1 cellular context compared by ENCODE assay signal in the genomic region with DNA sequence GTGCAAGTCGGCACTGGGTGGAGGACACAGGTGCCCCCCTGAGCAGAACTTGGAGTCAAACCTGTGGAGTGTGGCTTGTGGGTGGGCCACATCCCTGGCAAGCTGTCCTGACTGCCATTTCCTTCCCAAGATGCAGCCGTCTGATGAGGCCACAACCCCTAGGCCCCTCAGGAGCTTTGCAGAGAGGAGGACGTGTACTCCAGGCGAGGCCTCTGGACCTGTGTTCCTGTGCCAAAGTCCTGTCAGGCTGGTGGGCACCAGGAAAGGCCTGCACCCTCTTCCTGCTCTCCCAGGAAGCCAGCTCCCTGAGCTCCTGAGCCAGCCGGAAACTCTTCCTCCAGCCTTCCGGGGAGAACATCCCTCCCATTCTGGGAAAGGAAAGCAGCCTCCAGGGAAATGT.
TF ChIP-seq lines count a peak whose summit lies in the region.

No MANE protein-coding gene starts in this region.

TF ChIP-seq in HepG2, 621 proteins besides CTCF, POLR2A, EP300 and RAD21 (continued from another document):
- TF ChIP-seq ZNF777 (CRISPR knock-in tag; IDR thresholded peaks at IDR 0.05) (no peak), ZNF354B (CRISPR knock-in tag; IDR thresholded peaks at IDR 0.05) (no peak), ZNF10 (CRISPR knock-in tag; IDR thresholded peaks at IDR 0.05; ENCODE audit: borderline replicate concordance, low read depth) (no peak), ZMAT5 (CRISPR knock-in tag; IDR thresholded peaks at IDR 0.05; ENCODE audit: borderline replicate concordance, low read depth) (no peak), ZNF3 (CRISPR knock-in tag; IDR thresholded peaks at IDR 0.05) (no peak), TRAFD1 (CRISPR knock-in tag; IDR thresholded peaks at IDR 0.05; ENCODE audit: borderline replicate concordance) (no peak), POLR2G (IDR thresholded peaks at IDR 0.05; ENCODE audit: low read depth, low read length) (no peak)
- TF ChIP-seq, protein P1, sequence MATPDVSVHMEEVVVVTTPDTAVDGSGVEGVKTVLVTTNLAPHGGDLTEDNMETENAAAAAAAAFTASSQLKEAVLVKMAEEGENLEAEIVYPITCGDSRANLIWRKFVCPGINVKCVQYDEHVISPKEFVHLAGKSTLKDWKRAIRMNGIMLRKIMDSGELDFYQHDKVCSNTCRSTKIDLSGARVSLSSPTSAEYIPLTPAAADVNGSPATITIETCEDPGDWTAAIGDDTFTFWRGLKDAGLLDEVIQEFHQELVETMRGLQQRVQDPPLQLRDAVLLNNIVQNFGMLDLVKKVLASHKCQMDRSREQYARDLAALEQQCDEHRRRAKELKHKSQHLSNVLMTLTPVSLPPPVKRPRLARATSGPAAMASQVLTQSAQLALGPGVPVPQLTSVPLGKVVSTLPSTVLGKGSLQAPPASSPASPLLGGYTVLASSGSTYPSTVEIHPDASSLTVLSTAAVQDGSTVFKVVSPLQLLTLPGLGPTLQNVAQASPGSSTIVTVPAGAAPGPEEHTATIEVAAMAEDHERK (CRISPR knock-in tag; IDR thresholded peaks at IDR 0.05; ENCODE audit: low read depth): no peak
- TF ChIP-seq, protein P2, sequence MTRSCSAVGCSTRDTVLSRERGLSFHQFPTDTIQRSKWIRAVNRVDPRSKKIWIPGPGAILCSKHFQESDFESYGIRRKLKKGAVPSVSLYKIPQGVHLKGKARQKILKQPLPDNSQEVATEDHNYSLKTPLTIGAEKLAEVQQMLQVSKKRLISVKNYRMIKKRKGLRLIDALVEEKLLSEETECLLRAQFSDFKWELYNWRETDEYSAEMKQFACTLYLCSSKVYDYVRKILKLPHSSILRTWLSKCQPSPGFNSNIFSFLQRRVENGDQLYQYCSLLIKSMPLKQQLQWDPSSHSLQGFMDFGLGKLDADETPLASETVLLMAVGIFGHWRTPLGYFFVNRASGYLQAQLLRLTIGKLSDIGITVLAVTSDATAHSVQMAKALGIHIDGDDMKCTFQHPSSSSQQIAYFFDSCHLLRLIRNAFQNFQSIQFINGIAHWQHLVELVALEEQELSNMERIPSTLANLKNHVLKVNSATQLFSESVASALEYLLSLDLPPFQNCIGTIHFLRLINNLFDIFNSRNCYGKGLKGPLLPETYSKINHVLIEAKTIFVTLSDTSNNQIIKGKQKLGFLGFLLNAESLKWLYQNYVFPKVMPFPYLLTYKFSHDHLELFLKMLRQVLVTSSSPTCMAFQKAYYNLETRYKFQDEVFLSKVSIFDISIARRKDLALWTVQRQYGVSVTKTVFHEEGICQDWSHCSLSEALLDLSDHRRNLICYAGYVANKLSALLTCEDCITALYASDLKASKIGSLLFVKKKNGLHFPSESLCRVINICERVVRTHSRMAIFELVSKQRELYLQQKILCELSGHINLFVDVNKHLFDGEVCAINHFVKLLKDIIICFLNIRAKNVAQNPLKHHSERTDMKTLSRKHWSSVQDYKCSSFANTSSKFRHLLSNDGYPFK (CRISPR knock-in tag; IDR thresholded peaks at IDR 0.05; ENCODE audit: borderline replicate concordance): no peak
